In genomic region chr1:9890224-9890731, GRCh38 we compare ENCODE assay signal across 8 cellular contexts. TPM values are rescaled to one million over a fixed set of nuclear protein-coding genes. Genes with fewer than 3 reads are reported as not detected.
DNase-seq lines count a peak whose midpoint lies in the region; ATAC-seq lines count a peak whose summit lies in the region.

No MANE protein-coding gene starts in this region.

- DNase-seq in AG08396 (ENCODE audit: low spot score) (peak; percentile 83), LoVo (ENCODE audit: low spot score) (peak; percentile 56), brain pericyte (ENCODE audit: low read depth, low spot score) (peak; percentile 43), mesenchymal stem cell (peak; percentile 91)
- no peak for DNase-seq in activated T-cell treated with anti-CD3 and anti-CD28 coated beads, Interleukin-2, amount 50 U/mL, for 48 hours
- DNase-seq in activated CD4-positive, CD25-positive, alpha-beta regulatory T cell (lab: John Stamatoyannopoulos, UW), result no peak
- no peak for DNase-seq in activated effector memory CD4-positive, alpha-beta T cell treated with Interleukin-2 at 50 U/mL for 16 hours

- WGBS in mesenchymal stem cell, result 15% methylated on average over 6 of the region's 6 CpGs

- H3K4ac ChIP-seq in mesenchymal stem cell (ENCODE audit: low read depth in 1 of 2, low read length in 2 of 2), result peak overlapping the region in 1 of 2 experiments; percentile 24

- no peak overlapping the region for H3K23ac ChIP-seq in mesenchymal stem cell (ENCODE audit: low read length in 2 of 2)

- peak overlapping the region; percentile 82 for H3K27ac ChIP-seq in mesenchymal stem cell (ENCODE audit: low read length, poor library complexity, severe bottlenecking)

- no peak overlapping the region for H2BK120ac ChIP-seq in mesenchymal stem cell (ENCODE audit: low read depth, low read length)

- peak overlapping the region; percentile 45 for H3K4me2 ChIP-seq in mesenchymal stem cell (ENCODE audit: low read length, poor library complexity, severe bottlenecking)

- ATAC-seq in HG02623 (IDR thresholded peaks at IDR 0.05; ENCODE audit: unreplicated experiment), result no peak

- H3K4me3 ChIP-seq in mesenchymal stem cell (ENCODE audit: insufficient read depth in 1 of 2, low read depth in 1 of 2, low read length in 2 of 2), result peak overlapping the region in 1 of 2 experiments; percentile 19

- no peaks in the 10 kb centered on the region for H3K9me3 ChIP-seq in mesenchymal stem cell (ENCODE audit: control insufficient read depth, low read length)

- no peak overlapping the region for H2BK15ac ChIP-seq in mesenchymal stem cell (ENCODE audit: low read depth, poor library complexity, severe bottlenecking)

- H3K14ac ChIP-seq in mesenchymal stem cell (ENCODE audit: low read length in 2 of 2), result no peak overlapping the region

- peak overlapping the region; percentile 79 for H4K8ac ChIP-seq in mesenchymal stem cell (ENCODE audit: low read length)

- H2AK5ac ChIP-seq in mesenchymal stem cell (ENCODE audit: low read length, severe bottlenecking), result no peak overlapping the region

- H3K18ac ChIP-seq in mesenchymal stem cell (ENCODE audit: low read depth in 1 of 2, low read length in 2 of 2), result peak overlapping the region in 1 of 2 experiments; percentile 71

- H4K91ac ChIP-seq in mesenchymal stem cell (ENCODE audit: low read length), result no peak overlapping the region

- peaks cover 0 to 18% of the 10 kb centered on the region in 2 experiments for H3K36me3 ChIP-seq in mesenchymal stem cell (ENCODE audit: control insufficient read depth in 1 of 2, insufficient read depth in 2 of 2, low read depth in 1 of 2, low read length in 2 of 2)

- H2BK5ac ChIP-seq in mesenchymal stem cell (ENCODE audit: low read depth, low read length, poor library complexity, severe bottlenecking), result peak overlapping the region; percentile 19

- no peaks in the 10 kb centered on the region for H3K27me3 ChIP-seq in mesenchymal stem cell (ENCODE audit: control insufficient read depth in 1 of 2, insufficient read depth in 1 of 2, low read length in 2 of 2)

- no peak overlapping the region for H2BK12ac ChIP-seq in mesenchymal stem cell (ENCODE audit: low read length in 2 of 2)

- H3K79me1 ChIP-seq in mesenchymal stem cell (replicated peaks; ENCODE audit: low read length, poor library complexity, severe bottlenecking), result peaks cover 25% of the 10 kb centered on the region

- no peak overlapping the region for H2AFZ ChIP-seq in mesenchymal stem cell (ENCODE audit: low read depth, low read length)

- peak overlapping the region; percentile 5 for H3K9ac ChIP-seq in mesenchymal stem cell (ENCODE audit: low read length)

- peaks cover 36% of the 10 kb centered on the region for H3K4me1 ChIP-seq in mesenchymal stem cell (ENCODE audit: control insufficient read depth, insufficient read depth, low read depth, low read length)

RNA-seq across cellular contexts. Expression of gene CTNNBIP1, which starts 19.8 kb away (rescaled TPM):
- 15.6 TPM for polyA plus RNA-seq in mesenchymal stem cell (2013, experiment 1 of 2)
- polyA plus RNA-seq in mesenchymal stem cell (2013, experiment 2 of 2), result 15.8 TPM

RNA-seq across cellular contexts. Expression of gene LZIC, which starts 52.9 kb away (rescaled TPM):
- polyA plus RNA-seq in mesenchymal stem cell (2013, experiment 1 of 2), result 21.7 TPM
- polyA plus RNA-seq in mesenchymal stem cell (2013, experiment 2 of 2), result 20.6 TPM

RNA-seq across cellular contexts. Expression of gene NMNAT1, which starts 53.0 kb away (rescaled TPM):
- 8.4 TPM for polyA plus RNA-seq in mesenchymal stem cell (2013, experiment 1 of 2)
- polyA plus RNA-seq in mesenchymal stem cell (2013, experiment 2 of 2), result 8.5 TPM

Comparison
In these comparisons a context has a peak if more than half of its experiments do, and no peak if none do; other contexts are left out.
1. DNase-seq: peak in AG08396 (single experiment), LoVo (single experiment), brain pericyte (single experiment) and mesenchymal stem cell (single experiment); none in activated T-cell treated with anti-CD3 and anti-CD28 coated beads, Interleukin-2, amount 50 U/mL, for 48 hours (0 of 2), activated CD4-positive, CD25-positive, alpha-beta regulatory T cell (0 of 4) and activated effector memory CD4-positive, alpha-beta T cell treated with Interleukin-2 at 50 U/mL for 16 hours (single experiment).